1 cellular context compared by ENCODE assay signal in the genomic region with DNA sequence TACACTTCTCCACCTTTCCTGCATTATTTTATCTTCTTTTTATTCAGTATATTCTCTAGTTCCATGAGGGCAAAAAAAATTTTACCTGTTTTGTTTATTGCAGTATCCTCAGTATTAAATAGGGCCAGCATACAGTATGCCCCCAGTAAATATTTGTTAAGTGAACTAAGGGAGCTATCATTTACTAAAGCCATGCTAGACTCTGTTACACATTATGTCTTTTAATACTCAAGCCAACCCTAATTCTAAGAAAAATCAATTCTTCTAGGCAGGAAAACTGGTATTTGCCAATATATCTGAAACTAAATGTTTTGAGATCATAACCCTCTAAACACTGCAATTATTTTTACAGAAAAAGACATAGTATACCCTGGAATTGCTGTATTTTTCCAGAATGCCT.
TF ChIP-seq lines count a peak whose summit lies in the region.

No MANE protein-coding gene starts in this region.

TF ChIP-seq in SK-N-SH, 30 proteins besides CTCF, POLR2A, EP300 and RAD21:
- TF ChIP-seq, protein P1, sequence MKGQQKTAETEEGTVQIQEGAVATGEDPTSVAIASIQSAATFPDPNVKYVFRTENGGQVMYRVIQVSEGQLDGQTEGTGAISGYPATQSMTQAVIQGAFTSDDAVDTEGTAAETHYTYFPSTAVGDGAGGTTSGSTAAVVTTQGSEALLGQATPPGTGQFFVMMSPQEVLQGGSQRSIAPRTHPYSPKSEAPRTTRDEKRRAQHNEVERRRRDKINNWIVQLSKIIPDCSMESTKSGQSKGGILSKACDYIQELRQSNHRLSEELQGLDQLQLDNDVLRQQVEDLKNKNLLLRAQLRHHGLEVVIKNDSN (IDR thresholded peaks at IDR 0.05; ENCODE audit: borderline replicate concordance, low read depth), result no peak
- TF ChIP-seq NFIC (IDR thresholded peaks at IDR 0.05; ENCODE audit: borderline replicate concordance), result no peak
- no peak for TF ChIP-seq TAF1 (IDR thresholded peaks at IDR 0.05; ENCODE audit: borderline replicate concordance, low read depth, low read length)
- no peak for TF ChIP-seq FOSL2 (IDR thresholded peaks at IDR 0.05; ENCODE audit: borderline replicate concordance, low read depth)
